Comparison of ENCODE assay signal across 23 cellular contexts in the genomic region with DNA sequence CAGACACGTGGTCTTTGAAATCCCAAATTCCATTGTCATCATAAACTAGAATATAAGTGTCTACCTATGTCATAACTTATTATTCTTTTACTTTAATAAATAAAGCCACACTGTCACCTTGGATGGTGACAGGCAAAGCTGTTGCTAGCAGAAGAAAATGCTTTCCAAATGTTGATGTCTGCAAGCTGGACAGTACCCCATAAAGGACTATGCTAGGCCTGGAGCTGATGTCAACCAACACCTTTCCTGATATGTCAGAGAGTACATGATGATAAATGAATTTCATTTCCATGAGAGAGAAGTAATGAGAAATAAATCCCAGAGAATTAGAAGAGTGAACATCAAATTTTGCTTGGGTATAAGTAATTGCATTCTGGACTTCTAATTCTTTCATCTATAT.
"Had no signal": no experiment of that assay in that cellular context is flagged by ENCODE, and none has a peak within 500 bp of the region (broad histone marks: within the 10 kb centered on the region; RNA-seq: fewer than 3 reads in every experiment).

No MANE protein-coding gene starts in this region.

- H3K9me3 ChIP-seq: esophagus squamous epithelium, gastroesophageal sphincter, psoas muscle, sigmoid colon, testis, tibial nerve, upper lobe of right lung, vagina had no signal

- DNase-seq: effector memory CD8-positive, alpha-beta T cell; esophagus squamous epithelium; glutamatergic neuron; kidney; left colon; mammary epithelial cell; naive thymus-derived CD4-positive, alpha-beta T cell; nephron progenitor cell; psoas muscle; retina; sigmoid colon; stimulated activated CD4-positive, alpha-beta T cell treated with anti-CD3 and anti-CD28 coated beads, Interleukin-2, amount 100 ng/mL, for 24 hours; stimulated activated CD4-positive, alpha-beta T cell treated with anti-CD3 and anti-CD28 coated beads, Interleukin-4, amount 100 ng/mL, for 4 hours; stimulated activated naive CD8-positive, alpha-beta T cell treated with anti-CD3 and anti-CD28 coated beads, Interleukin-15, amount 100 ng/mL, for 72 hours; testis; upper lobe of right lung had no signal

- H3K27me3 ChIP-seq: esophagus squamous epithelium, gastroesophageal sphincter, hepatocyte, sigmoid colon, testis, tibial nerve, upper lobe of right lung, vagina had no signal

- ATAC-seq: effector memory CD8-positive, alpha-beta T cell; gastroesophageal sphincter; left colon; naive thymus-derived CD4-positive, alpha-beta T cell; psoas muscle; upper lobe of right lung had no signal

- H3K4me3 ChIP-seq: esophagus squamous epithelium, gastroesophageal sphincter, hepatocyte, psoas muscle, sigmoid colon, skin epidermis, testis, tibial nerve, upper lobe of right lung, vagina had no signal

- H3K4me3 Mint-ChIP-seq: dendritic cell treated with granulocyte-macrophage colony-stimulating factor and Interleukin-4, amounts not matched to agents 40 ng/mL and 50 ng/mL, for 4 days; effector memory CD8-positive, alpha-beta T cell; naive thymus-derived CD4-positive, alpha-beta T cell; nephron progenitor cell; stimulated activated naive CD8-positive, alpha-beta T cell treated with anti-CD3 and anti-CD28 coated beads, Interleukin-15, amount 100 ng/mL, for 72 hours had no signal

- H3K9me3 Mint-ChIP-seq: dendritic cell treated with granulocyte-macrophage colony-stimulating factor and Interleukin-4, amounts not matched to agents 40 ng/mL and 50 ng/mL, for 4 days; effector memory CD8-positive, alpha-beta T cell; naive thymus-derived CD4-positive, alpha-beta T cell; nephron progenitor cell; stimulated activated naive CD8-positive, alpha-beta T cell treated with anti-CD3 and anti-CD28 coated beads, Interleukin-15, amount 100 ng/mL, for 72 hours had no signal

- H3K27ac Mint-ChIP-seq: dendritic cell treated with granulocyte-macrophage colony-stimulating factor and Interleukin-4, amounts not matched to agents 40 ng/mL and 50 ng/mL, for 4 days had no signal

- H3K27me3 Mint-ChIP-seq: dendritic cell treated with granulocyte-macrophage colony-stimulating factor and Interleukin-4, amounts not matched to agents 40 ng/mL and 50 ng/mL, for 4 days; effector memory CD8-positive, alpha-beta T cell; naive thymus-derived CD4-positive, alpha-beta T cell; stimulated activated naive CD8-positive, alpha-beta T cell treated with anti-CD3 and anti-CD28 coated beads, Interleukin-15, amount 100 ng/mL, for 72 hours had no signal

- H3K4me1 ChIP-seq: esophagus squamous epithelium, gastroesophageal sphincter, psoas muscle, sigmoid colon, testis, tibial nerve, upper lobe of right lung, vagina had no signal

- H3K27ac ChIP-seq: epithelial cell of prostate, esophagus squamous epithelium, gastroesophageal sphincter, hepatocyte, psoas muscle, sigmoid colon, skin epidermis, testis, tibial nerve, upper lobe of right lung, vagina had no signal

- H3K4me1 Mint-ChIP-seq: nephron progenitor cell had no signal
